ENCODE assay signal across 38 cellular contexts in the genomic region with DNA sequence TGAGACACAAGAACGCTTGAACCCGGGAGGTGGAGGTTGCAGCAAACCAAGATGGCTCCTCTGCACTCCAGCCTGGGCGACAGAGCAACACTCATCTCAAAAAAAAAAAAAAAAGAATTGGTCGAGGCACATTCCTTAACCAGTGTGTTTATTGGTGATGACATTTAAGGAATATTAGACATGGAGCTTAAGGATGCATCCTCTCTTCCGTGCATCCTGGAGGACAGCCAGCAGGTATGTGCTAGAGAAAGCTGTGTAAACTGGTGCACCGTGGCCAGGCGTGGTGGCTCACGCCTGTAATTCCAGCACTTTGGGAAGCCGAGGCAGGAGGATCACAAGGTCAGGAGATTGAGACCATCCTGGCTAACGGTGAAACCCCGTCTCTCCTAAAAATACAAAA. TPM values are rescaled to one million over a fixed set of nuclear protein-coding genes. Genes with fewer than 3 reads are reported as not detected.
"Had no signal": no experiment of that assay in that cellular context is flagged by ENCODE, and none has a peak within 500 bp of the region (broad histone marks: within the 10 kb centered on the region; RNA-seq: fewer than 3 reads in every experiment).

No MANE protein-coding gene starts in this region.

- H3K9ac ChIP-seq: KMS-11 had no signal

- DNase-seq: activated CD4-positive, alpha-beta T cell treated with anti-CD3 and anti-CD28 coated beads for 1 hour; activated CD4-positive, alpha-beta T cell treated with anti-CD3 and anti-CD28 coated beads for 48 hours; activated CD4-positive, CD25-positive, alpha-beta regulatory T cell; activated CD8-positive, alpha-beta T cell treated with anti-CD3 and anti-CD28 coated beads for 36 hours; activated effector memory CD4-positive, alpha-beta T cell treated with anti-CD3 and anti-CD28 coated beads, Interleukin-2, amount 50 U/mL, for 16 hours; activated naive CD4-positive, alpha-beta T cell; activated naive CD4-positive, alpha-beta T cell treated with anti-CD3 and anti-CD28 coated beads, Interleukin-2, amount 50 U/mL, for 16 hours; activated naive CD8-positive, alpha-beta T cell treated with anti-CD3 and anti-CD28 coated beads for 36 hours; activated T-cell treated with anti-CD3 and anti-CD28 coated beads, Interleukin-2, amount 50 U/mL, for 1 hour; activated T-cell treated with anti-CD3 and anti-CD28 coated beads, Interleukin-2, amount 50 U/mL, for 72 hours; amniotic stem cell; aorta; brain microvascular endothelial cell; MM.1S; MV-4-11; NCI-H1092; NCI-H1436 treated with DMSO at 0.1 percent for 48 hours; NCI-H1694 treated with DMSO at 0.1 percent for 48 hours; NCI-H2029; NCI-H345; NCI-H526; NCI-H748 treated with DMSO at 0.1 percent for 48 hours; NK-92 treated with Interleukin-12 subunit alpha and Interleukin-12 subunit beta, amount 100 ng/mL, for 24 hours; PC-3; Peyer's patch; RPMI8226; SIG-M5; T1000; WERI-Rb-1 had no signal

- H3K4me3 ChIP-seq: cardiac muscle cell, Peyer's patch had no signal

- H3K27me3 ChIP-seq: brain microvascular endothelial cell, cardiac muscle cell, Peyer's patch had no signal

- H3K4me2 ChIP-seq: KMS-11 had no signal

- H3K9me3 ChIP-seq: Peyer's patch had no signal

- H3K27ac ChIP-seq: brain microvascular endothelial cell, cardiac muscle cell, KMS-11, Peyer's patch, WERI-Rb-1 had no signal

- ATAC-seq: activated CD8-positive, alpha-beta T cell treated with anti-CD3 and anti-CD28 coated beads for 36 hours; activated T-cell treated with anti-CD3 and anti-CD28 coated beads, Interleukin-2, amount 50 U/mL, for 72 hours; activated T-helper 17 cell treated with anti-CD3 and anti-CD28 coated beads, Interleukin-2, amount 50 U/mL, for 72 hours; PC-3; Right ventricle myocardium inferior had no signal

RNA-seq across cellular contexts. Expression of a gene that starts 51.4 kb away (rescaled TPM):
- total RNA-seq: activated CD8-positive, alpha-beta memory T cell treated with anti-CD3 and anti-CD28 coated beads for 36 hours; activated CD8-positive, alpha-beta T cell treated with anti-CD3 and anti-CD28 coated beads for 36 hours; activated naive CD8-positive, alpha-beta T cell treated with anti-CD3 and anti-CD28 coated beads for 36 hours; activated T-cell treated with anti-CD3 and anti-CD28 coated beads, Interleukin-2, amount 50 U/mL, for 72 hours; cardiac muscle cell; LHCN-M2; NCI-H460; T-helper 1 cell treated with Interleukin-12 subunit alpha and Interleukin-12 subunit beta and Interleukin-4 antibody, amounts not matched to agents 30 ng/mL and 1 ng/mL, for 36 hours; T-helper 2 cell treated with Interferon-gamma antibody and Interleukin-4, amounts not matched to agents 100 ng/mL and 5 ng/mL, for 36 hours had no signal
- polyA plus RNA-seq: cardiac muscle cell had no signal
